In the genomic region with DNA sequence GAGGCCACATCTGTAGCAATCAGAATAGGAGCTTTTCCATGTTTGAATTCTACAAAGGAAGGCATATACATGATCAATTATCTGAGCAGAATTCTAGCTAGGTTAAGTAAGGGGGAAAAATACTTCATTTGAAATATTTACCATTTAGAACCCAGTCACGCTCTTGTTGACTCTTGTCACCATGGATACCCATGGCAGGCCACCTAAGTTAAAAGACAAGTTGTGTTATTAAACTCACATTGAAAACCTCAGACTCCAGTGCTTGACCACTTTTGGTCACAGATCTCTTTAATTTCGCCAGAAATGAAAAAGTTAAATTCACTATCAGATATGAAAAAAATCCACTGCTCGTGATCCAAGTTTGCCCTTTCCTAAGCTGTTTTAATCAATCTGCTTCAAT, we compare ENCODE assay signal across 1 cellular context.
TF ChIP-seq lines count a peak whose summit lies in the region.

No MANE protein-coding gene starts in this region.

TF ChIP-seq in WTC11, 78 proteins besides CTCF, POLR2A, EP300 and RAD21 (continued from another document):
- TF ChIP-seq SMAD3 (CRISPR knock-in tag; IDR thresholded peaks at IDR 0.05; ENCODE audit: borderline replicate concordance) (no peak), FOXK1 (CRISPR knock-in tag; IDR thresholded peaks at IDR 0.05) (no peak), GRHL2 (CRISPR knock-in tag; IDR thresholded peaks at IDR 0.05; ENCODE audit: insufficient replicate concordance, severe bottlenecking) (no peak), NR3C1 (CRISPR knock-in tag; conservative IDR thresholded peaks at IDR 0.05; ENCODE audit: low read depth) (no peak), HMGA2 (CRISPR knock-in tag; IDR thresholded peaks at IDR 0.05) (no peak)
- TF ChIP-seq, protein P1, sequence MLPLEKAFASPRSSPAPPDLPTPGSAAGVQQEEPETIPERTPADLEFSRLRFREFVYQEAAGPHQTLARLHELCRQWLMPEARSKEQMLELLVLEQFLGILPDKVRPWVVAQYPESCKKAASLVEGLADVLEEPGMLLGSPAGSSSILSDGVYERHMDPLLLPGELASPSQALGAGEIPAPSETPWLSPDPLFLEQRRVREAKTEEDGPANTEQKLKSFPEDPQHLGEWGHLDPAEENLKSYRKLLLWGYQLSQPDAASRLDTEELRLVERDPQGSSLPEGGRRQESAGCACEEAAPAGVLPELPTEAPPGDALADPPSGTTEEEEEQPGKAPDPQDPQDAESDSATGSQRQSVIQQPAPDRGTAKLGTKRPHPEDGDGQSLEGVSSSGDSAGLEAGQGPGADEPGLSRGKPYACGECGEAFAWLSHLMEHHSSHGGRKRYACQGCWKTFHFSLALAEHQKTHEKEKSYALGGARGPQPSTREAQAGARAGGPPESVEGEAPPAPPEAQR (CRISPR knock-in tag; IDR thresholded peaks at IDR 0.05) = no peak
- TF ChIP-seq, protein P2, sequence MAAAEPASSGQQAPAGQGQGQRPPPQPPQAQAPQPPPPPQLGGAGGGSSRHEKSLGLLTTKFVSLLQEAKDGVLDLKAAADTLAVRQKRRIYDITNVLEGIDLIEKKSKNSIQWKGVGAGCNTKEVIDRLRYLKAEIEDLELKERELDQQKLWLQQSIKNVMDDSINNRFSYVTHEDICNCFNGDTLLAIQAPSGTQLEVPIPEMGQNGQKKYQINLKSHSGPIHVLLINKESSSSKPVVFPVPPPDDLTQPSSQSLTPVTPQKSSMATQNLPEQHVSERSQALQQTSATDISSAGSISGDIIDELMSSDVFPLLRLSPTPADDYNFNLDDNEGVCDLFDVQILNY (CRISPR knock-in tag; IDR thresholded peaks at IDR 0.05) = no peak
- TF ChIP-seq, protein P3, sequence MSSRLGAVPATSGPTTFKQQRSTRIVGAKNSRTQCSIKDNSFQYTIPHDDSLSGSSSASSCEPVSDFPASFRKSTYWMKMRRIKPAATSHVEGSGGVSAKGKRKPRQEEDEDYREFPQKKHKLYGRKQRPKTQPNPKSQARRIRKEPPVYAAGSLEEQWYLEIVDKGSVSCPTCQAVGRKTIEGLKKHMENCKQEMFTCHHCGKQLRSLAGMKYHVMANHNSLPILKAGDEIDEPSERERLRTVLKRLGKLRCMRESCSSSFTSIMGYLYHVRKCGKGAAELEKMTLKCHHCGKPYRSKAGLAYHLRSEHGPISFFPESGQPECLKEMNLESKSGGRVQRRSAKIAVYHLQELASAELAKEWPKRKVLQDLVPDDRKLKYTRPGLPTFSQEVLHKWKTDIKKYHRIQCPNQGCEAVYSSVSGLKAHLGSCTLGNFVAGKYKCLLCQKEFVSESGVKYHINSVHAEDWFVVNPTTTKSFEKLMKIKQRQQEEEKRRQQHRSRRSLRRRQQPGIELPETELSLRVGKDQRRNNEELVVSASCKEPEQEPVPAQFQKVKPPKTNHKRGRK (CRISPR knock-in tag; IDR thresholded peaks at IDR 0.05; ENCODE audit: borderline replicate concordance) = no peak
- TF ChIP-seq, protein P4, sequence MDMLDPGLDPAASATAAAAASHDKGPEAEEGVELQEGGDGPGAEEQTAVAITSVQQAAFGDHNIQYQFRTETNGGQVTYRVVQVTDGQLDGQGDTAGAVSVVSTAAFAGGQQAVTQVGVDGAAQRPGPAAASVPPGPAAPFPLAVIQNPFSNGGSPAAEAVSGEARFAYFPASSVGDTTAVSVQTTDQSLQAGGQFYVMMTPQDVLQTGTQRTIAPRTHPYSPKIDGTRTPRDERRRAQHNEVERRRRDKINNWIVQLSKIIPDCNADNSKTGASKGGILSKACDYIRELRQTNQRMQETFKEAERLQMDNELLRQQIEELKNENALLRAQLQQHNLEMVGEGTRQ (CRISPR knock-in tag; IDR thresholded peaks at IDR 0.05) = no peak
- TF ChIP-seq, protein P5, sequence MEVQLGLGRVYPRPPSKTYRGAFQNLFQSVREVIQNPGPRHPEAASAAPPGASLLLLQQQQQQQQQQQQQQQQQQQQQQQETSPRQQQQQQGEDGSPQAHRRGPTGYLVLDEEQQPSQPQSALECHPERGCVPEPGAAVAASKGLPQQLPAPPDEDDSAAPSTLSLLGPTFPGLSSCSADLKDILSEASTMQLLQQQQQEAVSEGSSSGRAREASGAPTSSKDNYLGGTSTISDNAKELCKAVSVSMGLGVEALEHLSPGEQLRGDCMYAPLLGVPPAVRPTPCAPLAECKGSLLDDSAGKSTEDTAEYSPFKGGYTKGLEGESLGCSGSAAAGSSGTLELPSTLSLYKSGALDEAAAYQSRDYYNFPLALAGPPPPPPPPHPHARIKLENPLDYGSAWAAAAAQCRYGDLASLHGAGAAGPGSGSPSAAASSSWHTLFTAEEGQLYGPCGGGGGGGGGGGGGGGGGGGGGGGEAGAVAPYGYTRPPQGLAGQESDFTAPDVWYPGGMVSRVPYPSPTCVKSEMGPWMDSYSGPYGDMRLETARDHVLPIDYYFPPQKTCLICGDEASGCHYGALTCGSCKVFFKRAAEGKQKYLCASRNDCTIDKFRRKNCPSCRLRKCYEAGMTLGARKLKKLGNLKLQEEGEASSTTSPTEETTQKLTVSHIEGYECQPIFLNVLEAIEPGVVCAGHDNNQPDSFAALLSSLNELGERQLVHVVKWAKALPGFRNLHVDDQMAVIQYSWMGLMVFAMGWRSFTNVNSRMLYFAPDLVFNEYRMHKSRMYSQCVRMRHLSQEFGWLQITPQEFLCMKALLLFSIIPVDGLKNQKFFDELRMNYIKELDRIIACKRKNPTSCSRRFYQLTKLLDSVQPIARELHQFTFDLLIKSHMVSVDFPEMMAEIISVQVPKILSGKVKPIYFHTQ (CRISPR knock-in tag; IDR thresholded peaks at IDR 0.05) = no peak
